18 cellular contexts compared by ENCODE assay signal in genomic region chr2:214436470-214436869, GRCh38. TPM values are rescaled to one million over a fixed set of nuclear protein-coding genes. Genes with fewer than 3 reads are reported as not detected.
"Had no signal": no experiment of that assay in that cellular context is flagged by ENCODE, and none has a peak within 500 bp of the region (broad histone marks: within the 10 kb centered on the region; RNA-seq: fewer than 3 reads in every experiment).

No MANE protein-coding gene starts in this region.

- H3K27ac ChIP-seq: SJSA1 had no signal

- H3K4me1 ChIP-seq: SJSA1 had no signal

- H3K36me3 ChIP-seq: MG63, SJSA1 had no signal

- DNase-seq: KBM-7, MG63, NCI-H1092 treated with DMSO at 0.1 percent for 48 hours, NCI-H1436, NCI-H187, NCI-H2029, NCI-H2081 treated with DMSO at 0.1 percent for 48 hours, NCI-H226, NCI-H510A, NCI-H69, NCI-H774, Right ventricle myocardium superior, RPMI8226, SIG-M5, SK-N-SH, SW 1271 had no signal

- H3K4me3 ChIP-seq: MG63, SJSA1 had no signal

- H3K9me3 ChIP-seq: MG63, SJSA1, SK-N-SH had no signal

- H3K9ac ChIP-seq: SK-N-SH had no signal

- H3K4me2 ChIP-seq: SK-N-SH had no signal

- H3K27me3 ChIP-seq: MG63, SJSA1 had no signal

RNA-seq across cellular contexts. Expression of gene VWC2L, which starts 25.6 kb away (rescaled TPM):
- total RNA-seq: HT1080, Right ventricle myocardium superior, SJSA1 had no signal
- polyA plus RNA-seq: SK-N-SH had no signal
